11 cellular contexts compared by ENCODE assay signal in genomic region chr5:164742025-164742424, GRCh38.
DNase-seq lines count a peak whose midpoint lies in the region; ATAC-seq and TF ChIP-seq lines count a peak whose summit lies in the region.
"Had no signal": no experiment of that assay in that cellular context is flagged by ENCODE, and none has a peak within 500 bp of the region (broad histone marks: within the 10 kb centered on the region; RNA-seq: fewer than 3 reads in every experiment).

No MANE protein-coding gene starts in this region.

- in situ Hi-C loops in GM13977 (cut with MboI; ENCODE audit: low pct_unique_long_range_greater_than_20kb, low sequenced_read_pairs, unreplicated experiment) = no loop called here

- no peak for TF ChIP-seq CTCF in GM13977 (IDR thresholded peaks at IDR 0.05; ENCODE audit: extremely low read depth, insufficient read depth, missing control alignments)

- DNase-seq in GM13977 (ENCODE audit: low spot score) (peak; percentile 7), glomerular visceral epithelial cell (ENCODE audit: extremely low spot score) (no peak), HuH-7.5 (ENCODE audit: low spot score) (no peak), NCI-H1092 treated with DMSO at 0.1 percent for 48 hours (lab: John Stamatoyannopoulos, UW) (no peak), NCI-H1105 (lab: John Stamatoyannopoulos, UW) (no peak)
- DNase-seq: activated T-cell treated with anti-CD3 and anti-CD28 coated beads, Interleukin-2, amount 50 U/mL, for 48 hours; erythroblast; NCI-H1105 treated with DMSO at 0.1 percent for 48 hours had no signal

- ATAC-seq in GM19395 (IDR thresholded peaks at IDR 0.05; ENCODE audit: unreplicated experiment) (peak; percentile 95), HG02759 (IDR thresholded peaks at IDR 0.05; ENCODE audit: unreplicated experiment) (peak; percentile 92), HG03442 (IDR thresholded peaks at IDR 0.05; ENCODE audit: unreplicated experiment) (peak; percentile 87)
